Comparison of ENCODE assay signal across 8 cellular contexts in genomic region chr16:2904922-2905240, GRCh38. TPM values are rescaled to one million over a fixed set of nuclear protein-coding genes. Genes with fewer than 3 reads are reported as not detected.
DNase-seq lines count a peak whose midpoint lies in the region; ATAC-seq and TF ChIP-seq lines count a peak whose summit lies in the region.

No MANE protein-coding gene starts in this region.

- no peaks in the 10 kb centered on the region for H3K9me2 ChIP-seq in PC-3 (replicated peaks; ENCODE audit: low read length)

- H3K27me3 ChIP-seq in PC-3 (ENCODE audit: low read length) (no peaks in the 10 kb centered on the region), endocrine pancreas (ENCODE audit: control insufficient read depth, insufficient read depth, low read length) (no peaks in the 10 kb centered on the region), neuron (ENCODE audit: insufficient read depth, low read length) (no peaks in the 10 kb centered on the region)

- H3K36me3 ChIP-seq in PC-3 (ENCODE audit: low read depth, low read length) (no peaks in the 10 kb centered on the region), endocrine pancreas (ENCODE audit: control insufficient read depth, insufficient read depth, low read length) (no peaks in the 10 kb centered on the region), neuron (ENCODE audit: insufficient read depth, low read length) (no peaks in the 10 kb centered on the region)

- H3K4me1 ChIP-seq in PC-3 (ENCODE audit: insufficient read depth, low read length) (peaks cover 10% of the 10 kb centered on the region), endocrine pancreas (ENCODE audit: control insufficient read depth, insufficient read depth, low read length) (no peaks in the 10 kb centered on the region), neuron (ENCODE audit: insufficient read depth, low read length) (peaks cover 10% of the 10 kb centered on the region)

- CTCF ChIA-PET in PC-3 (lab: Charles Lee), result interaction anchor here (0.6 kb wide), 1 partner anchor 66 kb away, joined by 4 read pairs; no protein-coding TSS in a partner anchor

- POLR2A ChIA-PET in PC-3 (lab: Charles Lee; ENCODE audit: unreplicated experiment), result no interaction called here

- H3K4me3 ChIP-seq in AG09309 (ENCODE audit: control insufficient read depth, low read depth, low read length) (peak overlapping the region; percentile 78), PC-3 (ENCODE audit: low read length) (peak overlapping the region; percentile 87), endocrine pancreas (ENCODE audit: control insufficient read depth, insufficient read depth, low read length) (no peak overlapping the region), neuron (ENCODE audit: low read length) (peak overlapping the region; percentile 78)

- peak overlapping the region; percentile 88 for H3K9ac ChIP-seq in PC-3 (ENCODE audit: low read length)
- peak overlapping the region; percentile 55 for H3K9ac ChIP-seq in endocrine pancreas (ENCODE audit: control insufficient read depth, insufficient read depth, low read length)

- ATAC-seq in GM21390 (IDR thresholded peaks at IDR 0.05; ENCODE audit: unreplicated experiment) (peak; percentile 2), PC-3 (peak; percentile 1; the same call in 1 of the 2 replicates)

- no peaks in the 10 kb centered on the region for H4K20me1 ChIP-seq in PC-3 (ENCODE audit: low read length)

- no peaks in the 10 kb centered on the region for H3K79me2 ChIP-seq in PC-3 (ENCODE audit: low read length)

- no peaks in the 10 kb centered on the region for H3F3A ChIP-seq in PC-3 (ENCODE audit: low read length, unreplicated experiment)

- BruUV-seq in PC-3 (replicated peaks; lab: Mats Ljungman, UMichigan), result TSS peak; percentile 91

- peak overlapping the region; percentile 100 for H3K4me2 ChIP-seq in PC-3 (ENCODE audit: low read length)

- H3K9me3 ChIP-seq in PC-3 (ENCODE audit: low read length), result no peaks in the 10 kb centered on the region
- H3K9me3 ChIP-seq in endocrine pancreas (ENCODE audit: control insufficient read depth, low read length), result no peaks in the 10 kb centered on the region
- H3K9me3 ChIP-seq in neuron (ENCODE audit: low read length), result no peaks in the 10 kb centered on the region

- DNase-seq in AG09309 (ENCODE audit: low read depth), result no peak
- DNase-seq in PC-3, result no peak
- no peak for DNase-seq in GM13977 (ENCODE audit: low spot score)
- no peak for DNase-seq in ACHN
- DNase-seq in erythroblast (lab: John Stamatoyannopoulos, UW), result no peak

- intact Hi-C loops in PC-3 (cut with micrococcal nuclease), result loop anchor here (1.0 to 10.0 kb wide), 3 partner anchors 14 to 60 kb away; partner anchors contain the start of genes FLYWCH2, KREMEN2 and PAQR4

- no peak overlapping the region for H2AFZ ChIP-seq in PC-3 (ENCODE audit: low read length)
- H2AFZ ChIP-seq in neuron (ENCODE audit: low read depth, low read length), result no peak overlapping the region

- TF ChIP-seq CTCF in AG09309 (IDR thresholded peaks at IDR 0.05; ENCODE audit: control insufficient read depth, insufficient read depth, low read depth, low read length, missing control alignments) (no peak), PC-3 (conservative IDR thresholded peaks at IDR 0.05; ENCODE audit: low read depth, low read length) (no peak), GM13977 (IDR thresholded peaks at IDR 0.05; ENCODE audit: extremely low read depth, insufficient read depth, missing control alignments) (no peak)

- no peak for TF ChIP-seq POLR2A in erythroblast (IDR thresholded peaks at IDR 0.05; ENCODE audit: low read length)

- peak overlapping the region; percentile 43 for H3K27ac ChIP-seq in PC-3 (ENCODE audit: low read length)

- in situ Hi-C loops in GM13977 (cut with MboI; ENCODE audit: low pct_unique_long_range_greater_than_20kb, low sequenced_read_pairs, unreplicated experiment) (no loop called here), ACHN (cut with HindIII; ENCODE audit: low pct_ligation_motif_present, low pct_unique_long_range_greater_than_20kb, low sequenced_read_pairs) (no loop called here)

RNA-seq across cellular contexts. Expression of gene FLYWCH1, which starts 6.8 kb away (rescaled TPM):
- total RNA-seq in PC-3 (2014; rRNA removed), result 41.4 and 54.7 TPM in 2 replicates

RNA-seq across cellular contexts. Expression of gene FLYWCH2, which starts 21.9 kb away (rescaled TPM):
- total RNA-seq in PC-3 (2014; rRNA removed), result 92.0 and 100 TPM in 2 replicates

RNA-seq across cellular contexts. Expression of gene PRSS22, which starts 46.9 kb away (rescaled TPM):
- 36.9 and 42.5 TPM in 2 replicates for total RNA-seq in PC-3 (2014; rRNA removed)

RNA-seq across cellular contexts. Expression of gene KREMEN2, which starts 59.2 kb away (rescaled TPM):
- total RNA-seq in PC-3 (2014; rRNA removed), result 3.6 and 7.1 TPM in 2 replicates
